In genomic region chr22:21868651-21869050, GRCh38 we compare ENCODE assay signal across 9 cellular contexts. TPM values are rescaled to one million over a fixed set of nuclear protein-coding genes. Genes with fewer than 3 reads are reported as not detected.
DNase-seq lines count a peak whose midpoint lies in the region; ATAC-seq and TF ChIP-seq lines count a peak whose summit lies in the region.
"Had no signal": no experiment of that assay in that cellular context is flagged by ENCODE, and none has a peak within 500 bp of the region (broad histone marks: within the 10 kb centered on the region; RNA-seq: fewer than 3 reads in every experiment).

No MANE protein-coding gene starts in this region.

- H3K4me1 Mint-ChIP-seq in activated T-cell treated with anti-CD3 and anti-CD28 coated beads, Interleukin-2, amount 50 U/mL, for 4 hours (ENCODE audit: low read depth): peaks cover 33% of the 10 kb centered on the region
- peaks cover 34% of the 10 kb centered on the region for H3K4me1 Mint-ChIP-seq in T-helper 17 cell
- peaks cover 18% of the 10 kb centered on the region for H3K4me1 Mint-ChIP-seq in glutamatergic neuron (ENCODE audit: low read depth, unreplicated experiment)

- H3K36me3 Mint-ChIP-seq in activated T-cell treated with anti-CD3 and anti-CD28 coated beads, Interleukin-2, amount 50 U/mL, for 4 hours (ENCODE audit: insufficient read depth): peaks cover 7% of the 10 kb centered on the region
- H3K36me3 Mint-ChIP-seq in T-helper 17 cell (ENCODE audit: low read depth) (peaks cover 5% of the 10 kb centered on the region), glutamatergic neuron (ENCODE audit: unreplicated experiment) (peaks cover 4% of the 10 kb centered on the region)

- intact Hi-C loops in stomach (cut with DNase I; ENCODE audit: low total_unique reads): loop anchor here (10.0 kb wide), 1 partner anchor 64 kb away; no protein-coding TSS in a partner anchor

- ATAC-seq in activated T-cell treated with anti-CD3 and anti-CD28 coated beads, Interleukin-2, amount 50 U/mL, for 4 hours: no peak
- ATAC-seq in T-helper 17 cell (no peak), GM19351 (IDR thresholded peaks at IDR 0.05; ENCODE audit: unreplicated experiment) (no peak), HG02981 (IDR thresholded peaks at IDR 0.05; ENCODE audit: unreplicated experiment) (no peak)

- peaks cover 4% of the 10 kb centered on the region for H3K9me3 Mint-ChIP-seq in activated T-cell treated with anti-CD3 and anti-CD28 coated beads, Interleukin-2, amount 50 U/mL, for 4 hours
- H3K9me3 Mint-ChIP-seq in glutamatergic neuron (ENCODE audit: unreplicated experiment): peaks cover 20% of the 10 kb centered on the region

- WGBS in stomach, 5 donors: 92 to 95% (median 94%) methylated on average over 7 of the region's 7 CpGs

- H3K27ac ChIP-seq in stomach: peak overlapping the region in 2 of 5 donors; percentile 93 to 97

- H3K27me3 ChIP-seq in stomach: no peaks in the 10 kb centered on the region

- H3K27me3 Mint-ChIP-seq in activated T-cell treated with anti-CD3 and anti-CD28 coated beads, Interleukin-2, amount 50 U/mL, for 4 hours (ENCODE audit: low read depth): no peaks in the 10 kb centered on the region
- H3K27me3 Mint-ChIP-seq in T-helper 17 cell: no peaks in the 10 kb centered on the region
- peaks cover 10% of the 10 kb centered on the region for H3K27me3 Mint-ChIP-seq in glutamatergic neuron (ENCODE audit: unreplicated experiment)

- H3K9me3 ChIP-seq in T-helper 17 cell (ENCODE audit: control insufficient read depth, low read length, poor library complexity, severe bottlenecking) (no peaks in the 10 kb centered on the region), stomach (no peaks in the 10 kb centered on the region)

- no peak for DNase-seq in activated T-cell treated with anti-CD3 and anti-CD28 coated beads, Interleukin-2, amount 50 U/mL, for 4 hours
- no peak for DNase-seq in activated T-cell treated with anti-CD3 and anti-CD28 coated beads, Interleukin-2, amount 50 U/mL, for 1 hour
- DNase-seq in T-helper 17 cell (no peak), glutamatergic neuron (no peak), stomach (no peak), NCI-H226 (no peak)
- DNase-seq: NK-92 treated with Interleukin-12 subunit alpha and Interleukin-12 subunit beta, amount 100 ng/mL, for 24 hours had no signal

- no peaks in the 10 kb centered on the region for H3K36me3 ChIP-seq in stomach

- H3K4me3 Mint-ChIP-seq in activated T-cell treated with anti-CD3 and anti-CD28 coated beads, Interleukin-2, amount 50 U/mL, for 4 hours: peak overlapping the region; percentile 81
- no peak overlapping the region for H3K4me3 Mint-ChIP-seq in T-helper 17 cell
- peak overlapping the region; percentile 91 for H3K4me3 Mint-ChIP-seq in glutamatergic neuron (ENCODE audit: unreplicated experiment)

- TF ChIP-seq CTCF in glutamatergic neuron (IDR thresholded peaks at IDR 0.05; ENCODE audit: partially characterized antibody, unreplicated experiment) (no peak), stomach (IDR thresholded peaks at IDR 0.05) (no peak)

- peak overlapping the region in 3 of 4 donors; percentile 75 to 92 (median 88) for H3K4me3 ChIP-seq in stomach

- peak overlapping the region; percentile 96 for H3K27ac Mint-ChIP-seq in T-helper 17 cell
- peak overlapping the region; percentile 48 for H3K27ac Mint-ChIP-seq in glutamatergic neuron (ENCODE audit: unreplicated experiment)

- peaks cover 24 to 38% (median 31%) of the 10 kb centered on the region in 4 donors for H3K4me1 ChIP-seq in stomach

- no peak for TF ChIP-seq POLR2A in stomach (IDR thresholded peaks at IDR 0.05)

- no peak for TF ChIP-seq EP300 in stomach (IDR thresholded peaks at IDR 0.05)

RNA-seq across cellular contexts. Expression of gene MAPK1, which starts 1.2 kb away (rescaled TPM):
- total RNA-seq in activated T-cell treated with anti-CD3 and anti-CD28 coated beads, Interleukin-2, amount 50 U/mL, for 4 hours: 100 to 1,000 TPM; 136 to 165 (median 138) TPM
- total RNA-seq in T-helper 17 cell (10 to 100 TPM; 74.2 to 84.6 TPM), glutamatergic neuron (ENCODE audit: unreplicated experiment) (148 TPM), stomach (10 to 100 TPM; 42.0 to 81.6 (median 56.5) TPM)
- 10 to 100 TPM; 10.4 to 20.5 (median 17.5) TPM for polyA plus RNA-seq in stomach
